ENCODE assay signal across 23 cellular contexts in the genomic region with DNA sequence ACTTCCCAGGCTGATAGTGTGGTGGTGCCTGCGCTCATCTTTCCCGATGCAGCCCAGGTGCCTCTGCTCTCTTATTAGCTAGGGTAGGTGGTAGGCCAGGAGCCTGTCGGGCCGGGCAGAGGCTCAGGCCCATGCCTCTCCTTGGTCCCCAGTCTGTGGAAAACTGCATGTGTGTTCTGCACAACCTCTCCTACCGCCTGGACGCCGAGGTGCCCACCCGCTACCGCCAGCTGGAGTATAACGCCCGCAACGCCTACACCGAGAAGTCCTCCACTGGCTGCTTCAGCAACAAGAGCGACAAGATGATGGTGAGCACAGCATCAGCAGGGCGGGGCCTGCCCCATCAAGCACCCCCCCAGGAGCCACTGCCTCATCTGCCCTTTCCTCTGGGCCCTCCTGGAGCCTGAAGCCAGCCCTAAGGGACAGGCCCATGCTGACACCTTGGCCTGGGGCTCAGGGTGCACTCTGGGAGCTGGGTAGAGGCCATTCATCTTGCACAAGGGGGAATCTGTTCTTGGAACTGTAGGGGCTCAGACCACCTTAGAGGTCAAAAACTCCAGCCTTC. TPM values are rescaled to one million over a fixed set of nuclear protein-coding genes. Genes with fewer than 3 reads are reported as not detected.
"Had no signal": no experiment of that assay in that cellular context is flagged by ENCODE, and none has a peak within 500 bp of the region (broad histone marks: within the 10 kb centered on the region; RNA-seq: fewer than 3 reads in every experiment).

No MANE protein-coding gene starts in this region.

- H3K27ac ChIP-seq: HL-60, KMS-11 had no signal

- DNase-seq: Kasumi-1, MM.1S, NCI-H1092 treated with DMSO at 0.1 percent for 48 hours, NCI-H1436, NCI-H187, NCI-H2029, NCI-H2081 treated with DMSO at 0.1 percent for 48 hours, NCI-H2171, NCI-H226, NCI-H446, NCI-H510A, NCI-H524 treated with DMSO at 0.1 percent for 48 hours, NCI-H69, NCI-H774, RPMI8226, SHP77 had no signal

- H3K4me1 Mint-ChIP-seq: IgD-negative memory B cell had no signal

- H3K4me3 Mint-ChIP-seq: IgD-negative memory B cell had no signal

- H3K9me3 Mint-ChIP-seq: IgD-negative memory B cell had no signal

- ATAC-seq: K562 had no signal

- H3K36me3 Mint-ChIP-seq: IgD-negative memory B cell had no signal

- H3K4me3 ChIP-seq: K562 had no signal

- H3K9me3 ChIP-seq: SK-N-SH had no signal

- H3K27me3 Mint-ChIP-seq: IgD-negative memory B cell had no signal

- H3K27ac Mint-ChIP-seq: IgD-negative memory B cell had no signal

RNA-seq across cellular contexts. Expression of gene PKP1, which starts 38.6 kb away (rescaled TPM):
- total RNA-seq: K562, SK-MEL-5 had no signal
- polyA plus RNA-seq: IgD-negative memory B cell, K562, SK-N-SH had no signal

RNA-seq across cellular contexts. Expression of gene TNNT2, which starts 55.6 kb away (rescaled TPM):
- total RNA-seq: K562, M059J, SK-MEL-5 had no signal
- polyA plus RNA-seq: IgD-negative memory B cell, K562 had no signal
